ENCODE assay signal across 8 cellular contexts in genomic region chr7:150090776-150091175, GRCh38.
DNase-seq lines count a peak whose midpoint lies in the region; ATAC-seq, FAIRE-seq and TF ChIP-seq lines count a peak whose summit lies in the region.
"Not testable (repeated sequence)": the region's sequence is repeated elsewhere in the genome, so short reads cannot be mapped to it uniquely, and the experiment has no call there.

No MANE protein-coding gene starts in this region.

- not testable (repeated sequence) for H2BK120ac ChIP-seq in H1 (replicated peaks; ENCODE audit: low read depth, low read length)

- not testable (repeated sequence) for H4K20me1 ChIP-seq in GM23338 (replicated peaks; ENCODE audit: insufficient read depth); H1 (replicated peaks in 1 of 2; ENCODE audit: control insufficient read depth in 1 of 2, insufficient read depth in 2 of 2, low read length in 2 of 2); neural progenitor cell (ENCODE audit: low read depth)

- H3K36me3 ChIP-seq in GM23338 (ENCODE audit: insufficient read depth); H1 (ENCODE audit: control insufficient read depth in 2 of 4, insufficient read depth in 4 of 4, low read length in 3 of 4); neural progenitor cell: not testable (repeated sequence)

- not testable (repeated sequence) for H2BK20ac ChIP-seq in H1 (ENCODE audit: low read length)

- H3K9ac ChIP-seq in H1 (replicated peaks in 1 of 4; ENCODE audit: extremely low read depth in 1 of 4, low read depth in 3 of 4, low read length in 3 of 4); neural progenitor cell: not testable (repeated sequence)

- H3K56ac ChIP-seq in H1 (replicated peaks; ENCODE audit: insufficient read length, low read depth, low read length): not testable (repeated sequence)

- not testable (repeated sequence) for H3K14ac ChIP-seq in H1 (ENCODE audit: insufficient read length)

- not testable (repeated sequence) for H3K79me2 ChIP-seq in GM23338 (replicated peaks; ENCODE audit: insufficient read depth); H1 (ENCODE audit: control insufficient read depth in 1 of 2, insufficient read depth in 2 of 2, low read length in 2 of 2); neural progenitor cell (ENCODE audit: low read depth)

- H2BK12ac ChIP-seq in H1 (ENCODE audit: low read depth, low read length): not testable (repeated sequence)

- FAIRE-seq in H1 (lab: Jason Lieb, UNC): peak; percentile 62

- not testable (repeated sequence) for H3K27me3 ChIP-seq in GM23338 (ENCODE audit: insufficient read depth); H1 (replicated peaks in 1 of 4; ENCODE audit: control insufficient read depth in 3 of 4, extremely low read depth in 1 of 4, insufficient read depth in 3 of 4, low read length in 3 of 4); neural progenitor cell

- not testable (repeated sequence) for H3K23me2 ChIP-seq in H1 (ENCODE audit: low read depth, low read length)

- peak; percentile 59 for DNase-seq in DMS 273 (lab: John Stamatoyannopoulos, UW; ENCODE audit: unreplicated experiment)
- DNase-seq in GM23338 (ENCODE audit: low spot score); H1 (ENCODE audit: low read depth in 1 of 2, low spot score in 2 of 2): not testable (repeated sequence)
- peak; percentile 44 for DNase-seq in NCI-H2107 treated with DMSO at 0.1 percent for 48 hours (lab: John Stamatoyannopoulos, UW; ENCODE audit: unreplicated experiment)
- peak; percentile 50 for DNase-seq in NCI-H345 (lab: John Stamatoyannopoulos, UW)
- peak; percentile 73 for DNase-seq in NCI-H446 treated with DMSO at 0.1 percent for 48 hours (lab: John Stamatoyannopoulos, UW)
- DNase-seq in activated CD4-positive, alpha-beta T cell treated with anti-CD3 and anti-CD28 coated beads, Interleukin-2, amount 10 ng/mL, durations not matched to agents 24 days and 14 days: peak; percentile 38
- peak; percentile 38 for DNase-seq in neural progenitor cell (ENCODE audit: low spot score)

- not testable (repeated sequence) for TF ChIP-seq RAD21 in H1 (IDR thresholded peaks at IDR 0.05 in 1 of 2, conservative IDR thresholded peaks at IDR 0.05 in 1 of 2; ENCODE audit: low read depth in 2 of 2, low read length in 2 of 2)

- intact Hi-C loops in activated CD4-positive, alpha-beta T cell treated with anti-CD3 and anti-CD28 coated beads, Interleukin-2, amount 10 ng/mL, durations not matched to agents 24 days and 14 days (cut with micrococcal nuclease): not testable (repeated sequence)

- not testable (repeated sequence) for H3K23ac ChIP-seq in H1 (ENCODE audit: insufficient read length)

- not testable (repeated sequence) for H3K4ac ChIP-seq in H1 (replicated peaks; ENCODE audit: insufficient read length, low read depth, low read length)

- CTCF ChIA-PET in H1 (lab: Charles Lee; ENCODE audit: partially characterized antibody): not testable (repeated sequence)

- not testable (repeated sequence) for H3K4me3 Mint-ChIP-seq in GM23338; activated CD4-positive, alpha-beta T cell treated with anti-CD3 and anti-CD28 coated beads, Interleukin-2, amount 10 ng/mL, durations not matched to agents 24 days and 14 days
- H3K4me3 Mint-ChIP-seq in neural progenitor cell: peak overlapping the region; percentile 63

- H3K4me1 ChIP-seq in GM23338 (ENCODE audit: insufficient read depth); H1 (replicated peaks in 1 of 4; ENCODE audit: control insufficient read depth in 3 of 4, insufficient read depth in 4 of 4, low read length in 3 of 4); neural progenitor cell: not testable (repeated sequence)

- H3K9me3 ChIP-seq in H1 (ENCODE audit: insufficient read depth in 2 of 2, low read depth in 1 of 2, low read length in 1 of 2); neural progenitor cell (ENCODE audit: low read depth): not testable (repeated sequence)

- not testable (repeated sequence) for H3K9me2 ChIP-seq in GM23338 (ENCODE audit: insufficient read depth)

- TF ChIP-seq POLR2A in H1 (IDR thresholded peaks at IDR 0.05; ENCODE audit: control extremely low read depth in 1 of 2, low read depth in 2 of 2, low read length in 2 of 2): not testable (repeated sequence)

- H3K4me1 Mint-ChIP-seq in GM23338: peaks cover 18% of the 10 kb centered on the region
- not testable (repeated sequence) for H3K4me1 Mint-ChIP-seq in activated CD4-positive, alpha-beta T cell treated with anti-CD3 and anti-CD28 coated beads, Interleukin-2, amount 10 ng/mL, durations not matched to agents 24 days and 14 days
- peaks cover 12% of the 10 kb centered on the region for H3K4me1 Mint-ChIP-seq in neural progenitor cell

- H4K91ac ChIP-seq in H1 (replicated peaks; ENCODE audit: insufficient read length, low read length): not testable (repeated sequence)

- not testable (repeated sequence) for H3K9me3 Mint-ChIP-seq in GM23338; activated CD4-positive, alpha-beta T cell treated with anti-CD3 and anti-CD28 coated beads, Interleukin-2, amount 10 ng/mL, durations not matched to agents 24 days and 14 days; neural progenitor cell

- not testable (repeated sequence) for H3K27me3 Mint-ChIP-seq in GM23338 (ENCODE audit: insufficient read depth, low read depth, poor library complexity); activated CD4-positive, alpha-beta T cell treated with anti-CD3 and anti-CD28 coated beads, Interleukin-2, amount 10 ng/mL, durations not matched to agents 24 days and 14 days; neural progenitor cell (ENCODE audit: insufficient read depth, low read depth)

- not testable (repeated sequence) for H2AFZ ChIP-seq in GM23338; H1 (ENCODE audit: low read length); neural progenitor cell (replicated peaks)

- not testable (repeated sequence) for H3K36me3 Mint-ChIP-seq in GM23338 (ENCODE audit: low read depth); activated CD4-positive, alpha-beta T cell treated with anti-CD3 and anti-CD28 coated beads, Interleukin-2, amount 10 ng/mL, durations not matched to agents 24 days and 14 days (ENCODE audit: low read depth); neural progenitor cell

- not testable (repeated sequence) for H3K4me2 ChIP-seq in GM23338; H1 (ENCODE audit: insufficient read depth in 1 of 2, low read depth in 2 of 2, low read length in 2 of 2)
- peak overlapping the region; percentile 52 for H3K4me2 ChIP-seq in neural progenitor cell

- not testable (repeated sequence) for H2AK5ac ChIP-seq in H1 (ENCODE audit: low read depth, low read length)

- 64% methylated on average over 3 of the region's 3 CpGs; no CpG with 5 or more reads in 1 of the 2 experiments for WGBS in H1 (ENCODE audit: extremely low coverage in 1 of 2, insufficient coverage in 1 of 2, insufficient read length in 1 of 2, insufficient replicate concordance in 2 of 2, low coverage in 1 of 2, low lambda C conversion rate in 2 of 2, missing lambda C conversion rate in 1 of 2), 2 experiments

- not testable (repeated sequence) for H2BK15ac ChIP-seq in H1 (ENCODE audit: low read length)

- not testable (repeated sequence) for H4K8ac ChIP-seq in H1 (ENCODE audit: extremely low read depth, insufficient read depth, low read length)

- H3K27ac ChIP-seq in GM23338 (ENCODE audit: low read depth); H1 (ENCODE audit: low read depth, low read length); neural progenitor cell: not testable (repeated sequence)

- POLR2A ChIA-PET in H1 (lab: Charles Lee; ENCODE audit: partially characterized antibody): not testable (repeated sequence)

- not testable (repeated sequence) for H3K79me1 ChIP-seq in H1 (ENCODE audit: low read depth, low read length)

- H3K27ac Mint-ChIP-seq in GM23338; activated CD4-positive, alpha-beta T cell treated with anti-CD3 and anti-CD28 coated beads, Interleukin-2, amount 10 ng/mL, durations not matched to agents 24 days and 14 days: not testable (repeated sequence)
- peak overlapping the region; percentile 88 for H3K27ac Mint-ChIP-seq in neural progenitor cell

- not testable (repeated sequence) for H2BK5ac ChIP-seq in H1 (ENCODE audit: low read depth, low read length)

- TF ChIP-seq EP300 in H1 (IDR thresholded peaks at IDR 0.05; ENCODE audit: borderline replicate concordance in 1 of 2, low read depth in 2 of 2, low read length in 2 of 2): not testable (repeated sequence)

- TF ChIP-seq CTCF in GM23338 (conservative IDR thresholded peaks at IDR 0.05; ENCODE audit: low read depth in 2 of 2); H1 (IDR thresholded peaks at IDR 0.05; ENCODE audit: control extremely low read depth in 1 of 3, insufficient read depth in 1 of 3, low read depth in 1 of 3, low read length in 3 of 3); neural progenitor cell (IDR thresholded peaks at IDR 0.05): not testable (repeated sequence)

- H3K4me3 ChIP-seq in GM23338; H1 (ENCODE audit: extremely low read depth in 1 of 4, insufficient read depth in 2 of 4, low read depth in 3 of 4, low read length in 4 of 4); neural progenitor cell: not testable (repeated sequence)

- ATAC-seq in GM23338: peak; percentile 82

- not testable (repeated sequence) for H3K18ac ChIP-seq in H1 (ENCODE audit: extremely low read depth, low read length)

- H3F3A ChIP-seq in GM23338 (replicated peaks; ENCODE audit: low read depth); neural progenitor cell (ENCODE audit: low read depth): not testable (repeated sequence)

- not testable (repeated sequence) for H4K5ac ChIP-seq in H1 (ENCODE audit: insufficient read length, low read depth, low read length)
